Comparison of ENCODE assay signal across 1 cellular context in genomic region chr11:61645179-61645868, GRCh38.
TF ChIP-seq lines count a peak whose summit lies in the region.

No MANE protein-coding gene starts in this region.

TF ChIP-seq in HepG2, 621 proteins besides CTCF, POLR2A, EP300 and RAD21 (continued from another document):
- no peak for TF ChIP-seq ZNF318 (CRISPR knock-in tag; IDR thresholded peaks at IDR 0.05)
- 0 out of 2 replicates have a peak, but pooled peaks have one; percentile 35 for TF ChIP-seq HMGXB3 (CRISPR knock-in tag; IDR thresholded peaks at IDR 0.05; ENCODE audit: borderline replicate concordance)
- no peak for TF ChIP-seq NFE2L2 (IDR thresholded peaks at IDR 0.05; ENCODE audit: low read length)
TF ChIP-seq in HepG2: peak in this region for 1.
